18 cellular contexts compared by ENCODE assay signal in the genomic region with DNA sequence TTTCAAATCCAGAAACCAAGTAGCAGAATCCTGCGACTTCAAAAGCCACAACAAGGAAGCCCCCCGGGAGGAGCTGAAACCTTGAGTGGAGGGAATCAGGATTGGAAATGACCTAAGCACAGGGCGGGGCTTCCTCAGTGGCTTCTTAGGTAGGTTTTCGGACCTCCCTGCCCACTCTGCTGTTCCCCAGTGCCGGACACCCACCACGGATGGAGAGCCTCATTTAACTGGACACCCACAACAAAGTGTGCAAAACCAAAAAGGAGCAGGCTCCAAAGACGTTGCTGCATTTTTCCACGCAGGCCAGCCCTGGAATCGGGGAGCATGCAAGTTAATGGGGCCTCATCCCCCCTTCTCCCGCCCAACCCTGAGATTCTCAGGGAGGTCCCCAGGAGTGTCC.
"Had no signal": no experiment of that assay in that cellular context is flagged by ENCODE, and none has a peak within 500 bp of the region (broad histone marks: within the 10 kb centered on the region; RNA-seq: fewer than 3 reads in every experiment).

No MANE protein-coding gene starts in this region.

- H3K9me3 Mint-ChIP-seq: activated CD4-positive, alpha-beta T cell treated with anti-CD3 and anti-CD28 coated beads, Interleukin-2, amount 10 ng/mL, durations not matched to agents 24 days and 14 days; neural crest cell had no signal

- ATAC-seq: esophagus mucosa, gastroesophageal sphincter, heart right ventricle, left ventricle myocardium superior had no signal

- H3K36me3 ChIP-seq: heart right ventricle, ovary, right lobe of liver, thyroid gland had no signal

- H3K4me3 ChIP-seq: gastroesophageal sphincter, heart right ventricle, ovary, right lobe of liver, thyroid gland had no signal

- H3K27me3 Mint-ChIP-seq: activated CD4-positive, alpha-beta T cell treated with anti-CD3 and anti-CD28 coated beads, Interleukin-2, amount 10 ng/mL, durations not matched to agents 24 days and 14 days; activated naive CD8-positive, alpha-beta T cell had no signal

- H3K4me3 Mint-ChIP-seq: neural crest cell had no signal

- DNase-seq: activated CD4-positive, alpha-beta T cell treated with anti-CD3 and anti-CD28 coated beads, Interleukin-2, amount 10 ng/mL, durations not matched to agents 24 days and 14 days; activated CD8-positive, alpha-beta memory T cell treated with anti-CD3 and anti-CD28 coated beads for 24 hours; activated CD8-positive, alpha-beta memory T cell treated with anti-CD3 and anti-CD28 coated beads, Interleukin-2, amount 50 U/mL, for 48 hours; activated gamma-delta T cell; effector CD4-positive, alpha-beta T cell; heart right ventricle; left ventricle myocardium superior; ovary; small intestine; stimulated activated CD4-positive, alpha-beta T cell treated with anti-CD3 and anti-CD28 coated beads, Interleukin-4, amount 100 ng/mL, for 1 hour; stimulated activated naive CD4-positive, alpha-beta T cell; T1000; thyroid gland had no signal

- H3K27ac ChIP-seq: ovary, thyroid gland had no signal

- H3K9me3 ChIP-seq: gastroesophageal sphincter, heart right ventricle, ovary, right lobe of liver, thyroid gland had no signal

- H3K27me3 ChIP-seq: gastroesophageal sphincter, heart right ventricle, ovary, right lobe of liver, thyroid gland had no signal
